ENCODE assay signal across 8 cellular contexts in genomic region chr1:26994020-26994745, GRCh38. TPM values are rescaled to one million over a fixed set of nuclear protein-coding genes. Genes with fewer than 3 reads are reported as not detected.
DNase-seq lines count a peak whose midpoint lies in the region; TF ChIP-seq lines count a peak whose summit lies in the region.

No MANE protein-coding gene starts in this region.

- no peaks in the 10 kb centered on the region for H3K27me3 ChIP-seq in ascending aorta
- no peaks in the 10 kb centered on the region for H3K27me3 ChIP-seq in kidney epithelial cell (ENCODE audit: control insufficient read depth, insufficient read depth, low read length)

- no peaks in the 10 kb centered on the region for H3K9me3 Mint-ChIP-seq in stimulated activated naive CD8-positive, alpha-beta T cell treated with anti-CD3 and anti-CD28 coated beads, Interleukin-15, Interleukin-2, amounts not matched to agents 100 ng/mL and 50 ng/mL, for 24 hours

- DNase-seq in DMS 273 (lab: John Stamatoyannopoulos, UW; ENCODE audit: unreplicated experiment) (peak; percentile 73), DMS 273 treated with DMSO at 0.1 percent for 48 hours (lab: John Stamatoyannopoulos, UW) (no peak), NB4 (ENCODE audit: low read depth) (peak; percentile 54), ascending aorta (ENCODE audit: low spot score in 2 of 2) (no peak), kidney epithelial cell (ENCODE audit: low read depth) (no peak), OCI-M1 (lab: John Stamatoyannopoulos, UW) (no peak)
- no peak for DNase-seq in central memory CD4-positive, alpha-beta T cell

- H3K4me3 ChIP-seq in NB4 (ENCODE audit: low read depth, low read length) (no peak overlapping the region), ascending aorta (peak overlapping the region; percentile 92 to 99), kidney epithelial cell (ENCODE audit: low read depth, low read length) (peak overlapping the region; percentile 82)

- H3K4me1 ChIP-seq in ascending aorta = peaks cover 21 to 30% of the 10 kb centered on the region in 2 donors

- peak overlapping the region; percentile 73 for H3K27ac ChIP-seq in ascending aorta

- no peaks in the 10 kb centered on the region for H3K36me3 Mint-ChIP-seq in stimulated activated naive CD8-positive, alpha-beta T cell treated with anti-CD3 and anti-CD28 coated beads, Interleukin-15, Interleukin-2, amounts not matched to agents 100 ng/mL and 50 ng/mL, for 24 hours (ENCODE audit: low read depth)

- peak overlapping the region; percentile 65 for H3K4me3 Mint-ChIP-seq in stimulated activated naive CD8-positive, alpha-beta T cell treated with anti-CD3 and anti-CD28 coated beads, Interleukin-15, Interleukin-2, amounts not matched to agents 100 ng/mL and 50 ng/mL, for 24 hours

- H3K36me3 ChIP-seq in ascending aorta (no peaks in the 10 kb centered on the region), kidney epithelial cell (ENCODE audit: control insufficient read depth, insufficient read depth, low read length) (no peaks in the 10 kb centered on the region)

- H3K4me1 Mint-ChIP-seq in stimulated activated naive CD8-positive, alpha-beta T cell treated with anti-CD3 and anti-CD28 coated beads, Interleukin-15, Interleukin-2, amounts not matched to agents 100 ng/mL and 50 ng/mL, for 24 hours (ENCODE audit: low read depth) = peaks cover 11% of the 10 kb centered on the region

- intact Hi-C loops in ascending aorta (cut with DNase I) = loop anchor here (5.0 kb wide), 2 partner anchors 72 to 1893 kb away; partner anchors contain the start of gene NUDC

- peaks cover 50% of the 10 kb centered on the region for H3K27me3 Mint-ChIP-seq in stimulated activated naive CD8-positive, alpha-beta T cell treated with anti-CD3 and anti-CD28 coated beads, Interleukin-15, Interleukin-2, amounts not matched to agents 100 ng/mL and 50 ng/mL, for 24 hours

- no peaks in the 10 kb centered on the region for H3K9me3 ChIP-seq in ascending aorta

- TF ChIP-seq CTCF in NB4 (IDR thresholded peaks at IDR 0.05; ENCODE audit: low read depth, low read length) (no peak), ascending aorta (IDR thresholded peaks at IDR 0.05) (no peak), kidney epithelial cell (IDR thresholded peaks at IDR 0.05; ENCODE audit: insufficient read depth, low read length, poor library complexity, severe bottlenecking) (no peak)

- no peak for TF ChIP-seq POLR2A in NB4 (IDR thresholded peaks at IDR 0.05; ENCODE audit: extremely low read depth, insufficient read length)

- no peak overlapping the region for H3K27ac Mint-ChIP-seq in stimulated activated naive CD8-positive, alpha-beta T cell treated with anti-CD3 and anti-CD28 coated beads, Interleukin-15, Interleukin-2, amounts not matched to agents 100 ng/mL and 50 ng/mL, for 24 hours

RNA-seq across cellular contexts. Expression of gene TRNP1, which starts 0.7 kb away (rescaled TPM):
- total RNA-seq in ascending aorta = 37.6 TPM
- total RNA-seq in kidney epithelial cell = 78.0 and 127 TPM in 2 replicates

RNA-seq across cellular contexts. Expression of gene TENT5B, which starts 18.5 kb away (rescaled TPM):
- total RNA-seq in ascending aorta = 45.4 TPM
- total RNA-seq in kidney epithelial cell = 1.9 and 2.2 TPM in 2 replicates

RNA-seq across cellular contexts. Expression of gene KDF1, which starts 33.9 kb away (rescaled TPM):
- total RNA-seq in ascending aorta (not detected), kidney epithelial cell (10.3 and 11.0 TPM in 2 replicates)

Comparison
In these comparisons a context has a peak if more than half of its experiments do, and no peak if none do; other contexts are left out.
1. DNase-seq: peak in DMS 273 (single experiment) and NB4 (single experiment); none in DMS 273 treated with DMSO at 0.1 percent for 48 hours (single experiment), ascending aorta (0 of 2), kidney epithelial cell (single experiment), OCI-M1 (single experiment) and central memory CD4-positive, alpha-beta T cell (single experiment).
2. RNA of gene TENT5B, which starts 18.5 kb away (total RNA-seq): 45.4 TPM in ascending aorta (single experiment); 1.9 to 2.2 TPM in kidney epithelial cell; every median in the first group is over 10 times any median in the second.
3. RNA of gene KDF1, which starts 33.9 kb away (total RNA-seq): 10.3 to 11.0 TPM in kidney epithelial cell; not detected in ascending aorta (single experiment); every median in the first group is over 10 times any median in the second.